Comparison of ENCODE assay signal across 8 cellular contexts in the genomic region with DNA sequence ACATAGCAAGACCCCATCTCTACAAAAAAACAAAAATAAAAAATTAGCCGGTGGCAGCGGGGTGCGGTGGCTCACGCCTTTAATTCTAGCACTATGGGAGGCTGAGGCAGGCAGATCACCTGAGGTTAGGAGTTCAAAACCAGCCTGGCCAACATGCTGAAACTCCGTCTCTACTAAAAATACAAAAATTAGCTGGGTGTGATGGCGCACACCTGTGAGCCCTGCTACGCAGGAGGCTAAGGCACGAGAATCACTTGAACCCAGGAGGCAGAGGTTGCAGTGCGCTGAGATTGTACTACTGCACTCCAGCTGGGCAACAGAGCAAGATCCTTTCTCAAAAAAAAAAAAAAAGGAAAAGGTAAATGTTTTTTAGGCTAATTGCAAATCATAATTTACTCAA. TPM values are rescaled to one million over a fixed set of nuclear protein-coding genes. Genes with fewer than 3 reads are reported as not detected.
A peak's percentile ranks its signal among the peaks of the same experiment; 100 is the strongest.
DNase-seq lines count a peak whose midpoint lies in the region; ATAC-seq and TF ChIP-seq lines count a peak whose summit lies in the region.
"Not testable (repeated sequence)": the region's sequence is repeated elsewhere in the genome, so short reads cannot be mapped to it uniquely, and the experiment has no call there.

No MANE protein-coding gene starts in this region.

- not testable (repeated sequence) for H4K91ac ChIP-seq in trophoblast cell (ENCODE audit: low read depth, low read length)

- H3K4me3 Mint-ChIP-seq in CD4-positive, CD25-positive, alpha-beta regulatory T cell, result peak overlapping the region; percentile 39 to 92 (median 72)
- H3K4me3 Mint-ChIP-seq in activated B cell treated with CpG ODN at 0.5 μM for 24 hours, result peak overlapping the region; percentile 48

- not testable (repeated sequence) for DNase-seq in CD4-positive, CD25-positive, alpha-beta regulatory T cell; activated B cell treated with CpG ODN at 0.5 μM for 24 hours; coronary artery (ENCODE audit: low spot score); left ventricle myocardium inferior; trophoblast cell; thoracic aorta (ENCODE audit: low spot score)

- not testable (repeated sequence) for H3K27ac Mint-ChIP-seq in CD4-positive, CD25-positive, alpha-beta regulatory T cell
- peak overlapping the region; percentile 65 for H3K27ac Mint-ChIP-seq in activated B cell treated with CpG ODN at 0.5 μM for 24 hours

- H3K79me1 ChIP-seq in trophoblast cell (ENCODE audit: low read length), result peaks cover 25% of the 10 kb centered on the region

- intact Hi-C loops in activated B cell treated with CpG ODN at 0.5 μM for 24 hours (cut with micrococcal nuclease), result loop anchor here (10.0 kb wide), 1 partner anchor 488 kb away; no protein-coding TSS in a partner anchor
- intact Hi-C loops in left ventricle myocardium inferior (cut with micrococcal nuclease), result not testable (repeated sequence)

- H2BK120ac ChIP-seq in trophoblast cell (ENCODE audit: insufficient read depth, low read length, poor library complexity), result not testable (repeated sequence)

- not testable (repeated sequence) for H3K27ac ChIP-seq in CD4-positive, CD25-positive, alpha-beta regulatory T cell (ENCODE audit: insufficient read depth, low read length, poor library complexity, severe bottlenecking); trophoblast cell (ENCODE audit: low read depth, low read length)
- peak overlapping the region; percentile 89 for H3K27ac ChIP-seq in KMS-11
- peak overlapping the region; percentile 30 to 73 for H3K27ac ChIP-seq in coronary artery
- H3K27ac ChIP-seq in left ventricle myocardium inferior (replicated peaks), result peak overlapping the region; percentile 93
- H3K27ac ChIP-seq in thoracic aorta, result peak overlapping the region; percentile 84 to 89

- POLR2A ChIA-PET in activated B cell treated with CpG ODN at 0.5 μM for 24 hours (lab: Charles Lee), result interaction anchor here (0.5 to 6.7 kb wide), 3 partner anchors 10 to 111 kb away, joined by 3 to 47 read pairs (median 5); no protein-coding TSS in a partner anchor

- H4K20me1 ChIP-seq in KMS-11 (ENCODE audit: insufficient read depth), result not testable (repeated sequence)

- H4K12ac ChIP-seq in trophoblast cell (ENCODE audit: low read depth, low read length), result not testable (repeated sequence)

- H3K4me1 ChIP-seq in CD4-positive, CD25-positive, alpha-beta regulatory T cell (ENCODE audit: control insufficient read depth, insufficient read depth, low read length, poor library complexity, severe bottlenecking), result peaks cover 83% of the 10 kb centered on the region
- peaks cover 78% of the 10 kb centered on the region for H3K4me1 ChIP-seq in KMS-11 (ENCODE audit: low read depth, poor library complexity, severe bottlenecking)
- H3K4me1 ChIP-seq in left ventricle myocardium inferior, result peaks cover 86% of the 10 kb centered on the region
- peaks cover 59% of the 10 kb centered on the region for H3K4me1 ChIP-seq in mucosa of stomach (ENCODE audit: control insufficient read depth, insufficient read depth, low read length)
- H3K4me1 ChIP-seq in trophoblast cell (ENCODE audit: control insufficient read depth in 1 of 2, insufficient read depth in 2 of 2, low read length in 2 of 2), result peaks cover 27 to 33% of the 10 kb centered on the region in 2 experiments
- H3K4me1 ChIP-seq in thoracic aorta (ENCODE audit: control insufficient read depth in 1 of 2, low read depth in 2 of 2), result peaks cover 55 to 71% of the 10 kb centered on the region in 2 donors

- H3K27me3 ChIP-seq in CD4-positive, CD25-positive, alpha-beta regulatory T cell (ENCODE audit: control insufficient read depth, insufficient read depth, low read length); KMS-11 (ENCODE audit: insufficient read depth, low read depth); left ventricle myocardium inferior (ENCODE audit: low read depth); mucosa of stomach (ENCODE audit: control insufficient read depth, insufficient read depth, low read length); trophoblast cell (ENCODE audit: insufficient read depth, low read length); thoracic aorta (replicated peaks; ENCODE audit: insufficient read depth): not testable (repeated sequence)

- TF ChIP-seq CTCF in KMS-11 (conservative IDR thresholded peaks at IDR 0.05; ENCODE audit: low read depth, low read length); activated B cell treated with CpG ODN at 0.5 μM for 24 hours (IDR thresholded peaks at IDR 0.05); coronary artery (IDR thresholded peaks at IDR 0.05); left ventricle myocardium inferior (IDR thresholded peaks at IDR 0.05; ENCODE audit: borderline replicate concordance); thoracic aorta (IDR thresholded peaks at IDR 0.05): not testable (repeated sequence)

- not testable (repeated sequence) for H2AK5ac ChIP-seq in trophoblast cell (ENCODE audit: low read length)

- not testable (repeated sequence) for H3K27me3 Mint-ChIP-seq in CD4-positive, CD25-positive, alpha-beta regulatory T cell; activated B cell treated with CpG ODN at 0.5 μM for 24 hours

- peaks cover 77% of the 10 kb centered on the region for H3K79me2 ChIP-seq in KMS-11 (ENCODE audit: insufficient read depth, low read depth)
- H3K79me2 ChIP-seq in trophoblast cell (ENCODE audit: control insufficient read depth, insufficient read depth, low read length, poor library complexity), result peaks cover 20% of the 10 kb centered on the region

- not testable (repeated sequence) for H3K18ac ChIP-seq in trophoblast cell (ENCODE audit: low read length)

- not testable (repeated sequence) for H2BK12ac ChIP-seq in trophoblast cell (ENCODE audit: low read length)

- not testable (repeated sequence) for H4K8ac ChIP-seq in trophoblast cell (ENCODE audit: low read depth, low read length)

- no CpG with 5 or more reads among the region's 9 CpGs for WGBS in trophoblast cell (ENCODE audit: extremely low coverage, insufficient coverage, insufficient read length)

- not testable (repeated sequence) for H3K36me3 ChIP-seq in CD4-positive, CD25-positive, alpha-beta regulatory T cell (ENCODE audit: control insufficient read depth, insufficient read depth, low read length); KMS-11 (ENCODE audit: insufficient read depth); left ventricle myocardium inferior; mucosa of stomach (ENCODE audit: control insufficient read depth, insufficient read depth, low read length); trophoblast cell (ENCODE audit: control insufficient read depth in 1 of 2, insufficient read depth in 2 of 2, low read length in 2 of 2); thoracic aorta

- H3K4me2 ChIP-seq in KMS-11, result peak overlapping the region; percentile 60
- H3K4me2 ChIP-seq in trophoblast cell (ENCODE audit: low read length), result not testable (repeated sequence)

- CTCF ChIA-PET in activated B cell treated with CpG ODN at 0.5 μM for 24 hours (lab: Charles Lee), result interaction anchor here (6.1 kb wide), 1 partner anchor 60 kb away, joined by 25 read pairs; no protein-coding TSS in a partner anchor

- H3K9me3 Mint-ChIP-seq in CD4-positive, CD25-positive, alpha-beta regulatory T cell; activated B cell treated with CpG ODN at 0.5 μM for 24 hours: not testable (repeated sequence)

- not testable (repeated sequence) for H2BK5ac ChIP-seq in trophoblast cell (ENCODE audit: low read depth, low read length, poor library complexity)

- H3K14ac ChIP-seq in trophoblast cell (ENCODE audit: low read length), result not testable (repeated sequence)

- not testable (repeated sequence) for H3K9me3 ChIP-seq in CD4-positive, CD25-positive, alpha-beta regulatory T cell (ENCODE audit: control insufficient read depth in 2 of 2, low read length in 2 of 2); left ventricle myocardium inferior (replicated peaks); mucosa of stomach (ENCODE audit: control insufficient read depth, low read length); trophoblast cell (ENCODE audit: insufficient read depth, low read depth, low read length); thoracic aorta

- H3K4me3 ChIP-seq in CD4-positive, CD25-positive, alpha-beta regulatory T cell (ENCODE audit: low read depth, low read length); KMS-11 (IDR thresholded peaks at IDR 0.05; ENCODE audit: insufficient read depth, low read depth, low read length); mucosa of stomach (ENCODE audit: low read length); trophoblast cell (ENCODE audit: low read depth, low read length); thoracic aorta: not testable (repeated sequence)
- H3K4me3 ChIP-seq in coronary artery, result peak overlapping the region; percentile 3
- H3K4me3 ChIP-seq in left ventricle myocardium inferior, result peak overlapping the region; percentile 43

- H2AFZ ChIP-seq in KMS-11 (ENCODE audit: low read depth); trophoblast cell (ENCODE audit: insufficient read depth, low read length, poor library complexity): not testable (repeated sequence)

- peak overlapping the region; percentile 73 for H3K4ac ChIP-seq in trophoblast cell (ENCODE audit: low read depth, low read length)

- not testable (repeated sequence) for H3K23ac ChIP-seq in trophoblast cell (ENCODE audit: low read length)

- H3K9ac ChIP-seq in KMS-11 (peak overlapping the region; percentile 26; the same call in 1 of the 2 replicates), mucosa of stomach (ENCODE audit: low read length) (peak overlapping the region; percentile 100)
- H3K9ac ChIP-seq in trophoblast cell (ENCODE audit: low read length), result not testable (repeated sequence)

- H3K4me1 Mint-ChIP-seq in CD4-positive, CD25-positive, alpha-beta regulatory T cell, result peaks cover 39 to 96% (median 69%) of the 10 kb centered on the region in 4 donors
- H3K4me1 Mint-ChIP-seq in activated B cell treated with CpG ODN at 0.5 μM for 24 hours, result peaks cover 96% of the 10 kb centered on the region

- not testable (repeated sequence) for ATAC-seq in CD4-positive, CD25-positive, alpha-beta regulatory T cell (ENCODE audit: low read depth in 2 of 2); activated B cell treated with CpG ODN at 0.5 μM for 24 hours (ENCODE audit: low read depth); thoracic aorta (ENCODE audit: insufficient number of reproducible peaks, low FRiP score, low read depth)

- H3K36me3 Mint-ChIP-seq in CD4-positive, CD25-positive, alpha-beta regulatory T cell, result not testable (repeated sequence)
- peaks cover 27% of the 10 kb centered on the region for H3K36me3 Mint-ChIP-seq in activated B cell treated with CpG ODN at 0.5 μM for 24 hours (ENCODE audit: low read depth)

RNA-seq across cellular contexts. Expression of a gene that starts 3.2 kb away (rescaled TPM):
- total RNA-seq in CD4-positive, CD25-positive, alpha-beta regulatory T cell, result 99.2 TPM
- 10 to 100 TPM; 19.0 to 23.4 (median 20.9) TPM for polyA plus RNA-seq in CD4-positive, CD25-positive, alpha-beta regulatory T cell
- total RNA-seq in activated B cell treated with CpG ODN at 0.5 μM for 24 hours, result 51.4 and 54.1 TPM in 2 replicates
- total RNA-seq in left ventricle myocardium inferior, result 13.3 TPM
- 36.7 and 37.0 TPM in 2 replicates for polyA plus RNA-seq in trophoblast cell (2013)
- total RNA-seq in thoracic aorta, result 10 to 100 TPM; 30.9 to 50.1 TPM

RNA-seq across cellular contexts. Expression of a gene that starts 57.5 kb away (rescaled TPM):
- 56.0 TPM for total RNA-seq in CD4-positive, CD25-positive, alpha-beta regulatory T cell
- polyA plus RNA-seq in CD4-positive, CD25-positive, alpha-beta regulatory T cell, result 1 to 10 TPM; 3.8 to 7.0 (median 4.7) TPM
- total RNA-seq in activated B cell treated with CpG ODN at 0.5 μM for 24 hours (132 and 154 TPM in 2 replicates), left ventricle myocardium inferior (11.2 TPM), thoracic aorta (100 to 1,000 TPM; 109 to 131 TPM)
- 12.5 and 13.0 TPM in 2 replicates for polyA plus RNA-seq in trophoblast cell (2013)
